ENCODE assay signal across 8 cellular contexts in genomic region chr4:94758141-94758699, GRCh38. TPM values are rescaled to one million over a fixed set of nuclear protein-coding genes. Genes with fewer than 3 reads are reported as not detected.
DNase-seq lines count a peak whose midpoint lies in the region; ATAC-seq and TF ChIP-seq lines count a peak whose summit lies in the region.

No MANE protein-coding gene starts in this region.

- no peaks in the 10 kb centered on the region for H3K9me3 Mint-ChIP-seq in activated CD4-positive, alpha-beta T cell treated with anti-CD3 and anti-CD28 coated beads, Interleukin-2, amount 10 ng/mL, durations not matched to agents 7 days and 5 days
- no peaks in the 10 kb centered on the region for H3K9me3 Mint-ChIP-seq in neural crest cell

- H3K4me1 ChIP-seq in foreskin keratinocyte: no peaks in the 10 kb centered on the region

- no peak for TF ChIP-seq CTCF in VCaP (conservative IDR thresholded peaks at IDR 0.05)
- no peak for TF ChIP-seq CTCF in foreskin keratinocyte (conservative IDR thresholded peaks at IDR 0.05)
- TF ChIP-seq CTCF in neural crest cell (conservative IDR thresholded peaks at IDR 0.05): no peak

- H3K27me3 Mint-ChIP-seq in activated CD4-positive, alpha-beta T cell treated with anti-CD3 and anti-CD28 coated beads, Interleukin-2, amount 10 ng/mL, durations not matched to agents 7 days and 5 days: peaks cover 71% of the 10 kb centered on the region
- H3K27me3 Mint-ChIP-seq in neural crest cell (ENCODE audit: low read depth): peaks cover 46% of the 10 kb centered on the region

- DNase-seq in activated CD4-positive, alpha-beta T cell treated with anti-CD3 and anti-CD28 coated beads, Interleukin-2, amount 10 ng/mL, durations not matched to agents 7 days and 5 days: no peak
- DNase-seq in activated CD4-positive, alpha-beta T cell treated with anti-CD3 and anti-CD28 coated beads, Interleukin-2, amount 50 U/mL, for 1 hour: no peak
- DNase-seq in foreskin keratinocyte (peak in 1 of 2 donors; percentile 26), neural crest cell (ENCODE audit: low read depth, low spot score) (no peak), retina (no peak), midbrain (lab: John Stamatoyannopoulos, UW) (no peak)

- POLR2A ChIA-PET in activated CD4-positive, alpha-beta T cell treated with anti-CD3 and anti-CD28 coated beads, Interleukin-2, amount 10 ng/mL, durations not matched to agents 7 days and 5 days (lab: Charles Lee): no interaction called here

- peaks cover 83% of the 10 kb centered on the region for H3K27me3 ChIP-seq in foreskin keratinocyte

- H3K36me3 Mint-ChIP-seq in activated CD4-positive, alpha-beta T cell treated with anti-CD3 and anti-CD28 coated beads, Interleukin-2, amount 10 ng/mL, durations not matched to agents 7 days and 5 days (ENCODE audit: low read depth): no peaks in the 10 kb centered on the region
- no peaks in the 10 kb centered on the region for H3K36me3 Mint-ChIP-seq in neural crest cell (ENCODE audit: low read depth)

- peak overlapping the region; percentile 20 for H3K4me3 Mint-ChIP-seq in activated CD4-positive, alpha-beta T cell treated with anti-CD3 and anti-CD28 coated beads, Interleukin-2, amount 10 ng/mL, durations not matched to agents 7 days and 5 days
- H3K4me3 Mint-ChIP-seq in neural crest cell: peak overlapping the region; percentile 87

- H3K27ac ChIP-seq in VCaP: peak overlapping the region; percentile 99
- no peak overlapping the region for H3K27ac ChIP-seq in foreskin keratinocyte

- no peak overlapping the region for H3K27ac Mint-ChIP-seq in activated CD4-positive, alpha-beta T cell treated with anti-CD3 and anti-CD28 coated beads, Interleukin-2, amount 10 ng/mL, durations not matched to agents 7 days and 5 days
- peak overlapping the region; percentile 9 for H3K27ac Mint-ChIP-seq in neural crest cell (ENCODE audit: unreplicated experiment)

- peaks cover 9% of the 10 kb centered on the region for H3K4me1 Mint-ChIP-seq in activated CD4-positive, alpha-beta T cell treated with anti-CD3 and anti-CD28 coated beads, Interleukin-2, amount 10 ng/mL, durations not matched to agents 7 days and 5 days
- H3K4me1 Mint-ChIP-seq in neural crest cell: peaks cover 43% of the 10 kb centered on the region

- peak; percentile 75 for ATAC-seq in foreskin keratinocyte
- ATAC-seq in HG03108 (IDR thresholded peaks at IDR 0.05; ENCODE audit: unreplicated experiment): no peak

- CTCF ChIA-PET in activated CD4-positive, alpha-beta T cell treated with anti-CD3 and anti-CD28 coated beads, Interleukin-2, amount 10 ng/mL, durations not matched to agents 7 days and 5 days (lab: Charles Lee): no interaction called here

RNA-seq across cellular contexts. Expression of gene BMPR1B, which starts 0.5 kb away (rescaled TPM):
- not detected for total RNA-seq in activated CD4-positive, alpha-beta T cell treated with anti-CD3 and anti-CD28 coated beads, Interleukin-2, amount 10 ng/mL, durations not matched to agents 7 days and 5 days
- total RNA-seq in foreskin keratinocyte (0.10 and 0.21 TPM in 2 replicates), neural crest cell (24.9 and 26.8 TPM in 2 replicates)
- polyA plus RNA-seq in foreskin keratinocyte: 0.02 and 0.06 TPM in 2 replicates

Comparison
In these comparisons a context has a peak if more than half of its experiments do, and no peak if none do; other contexts are left out.
1. RNA of gene BMPR1B, which starts 0.5 kb away (total RNA-seq): 24.9 to 26.8 TPM in neural crest cell; 0.10 to 0.21 TPM in foreskin keratinocyte and not detected in activated CD4-positive, alpha-beta T cell treated with anti-CD3 and anti-CD28 coated beads, Interleukin-2, amount 10 ng/mL, durations not matched to agents 7 days and 5 days; every median in the first group is over 10 times any median in the second.